In the genomic region with DNA sequence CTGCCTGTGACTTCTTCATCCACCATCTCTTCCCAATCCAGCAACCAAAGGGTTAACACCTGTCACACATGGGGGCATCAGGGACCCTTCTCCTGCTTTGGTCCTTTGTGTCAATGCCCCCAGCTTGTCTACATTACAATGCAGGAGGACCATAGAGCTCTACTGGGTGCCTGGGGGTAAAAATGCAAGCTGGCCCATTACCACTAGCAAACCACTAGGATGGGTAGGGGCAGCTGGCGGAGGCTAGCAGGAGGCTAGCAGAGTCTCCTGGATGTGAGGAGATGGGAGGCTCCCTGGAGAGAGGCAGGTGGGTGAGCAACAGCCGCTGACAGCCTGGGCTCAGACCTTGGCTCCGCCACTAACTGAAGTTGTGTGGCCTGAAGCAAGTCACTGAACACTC, we compare ENCODE assay signal across 25 cellular contexts.
"Had no signal": no experiment of that assay in that cellular context is flagged by ENCODE, and none has a peak within 500 bp of the region (broad histone marks: within the 10 kb centered on the region; RNA-seq: fewer than 3 reads in every experiment).

No MANE protein-coding gene starts in this region.

- H3K9me3 ChIP-seq: SJSA1 had no signal

- H3K9me3 Mint-ChIP-seq: activated CD8-positive, alpha-beta T cell treated with anti-CD3 and anti-CD28 coated beads for 36 hours; activated naive CD4-positive, alpha-beta T cell treated with anti-CD3 and anti-CD28 coated beads, Interleukin-2, amount 10 ng/mL, durations not matched to agents 7 days and 5 days; activated naive CD8-positive, alpha-beta T cell treated with anti-CD3 and anti-CD28 coated beads for 36 hours; activated T-cell treated with anti-CD3 and anti-CD28 coated beads, Interleukin-2, amount 50 U/mL, for 72 hours; activated T-helper 2 cell treated with anti-CD3 and anti-CD28 coated beads, Interferon-gamma antibody, Interleukin-2, Interleukin-4, amounts not matched to agents 10 μg/mL and 5 μg/mL and 100 μg/mL, durations not matched to agents 14 hours and 24 hours and 36 hours had no signal

- H3K4me1 Mint-ChIP-seq: activated naive CD4-positive, alpha-beta T cell treated with anti-CD3 and anti-CD28 coated beads, Interleukin-2, amount 10 ng/mL, durations not matched to agents 7 days and 5 days; activated naive CD8-positive, alpha-beta T cell treated with anti-CD3 and anti-CD28 coated beads for 36 hours had no signal

- FAIRE-seq: RCC 7860, TTC549 had no signal

- H3K4me3 Mint-ChIP-seq: activated CD8-positive, alpha-beta T cell treated with anti-CD3 and anti-CD28 coated beads for 36 hours; activated naive CD4-positive, alpha-beta T cell treated with anti-CD3 and anti-CD28 coated beads, Interleukin-2, amount 10 ng/mL, durations not matched to agents 7 days and 5 days; activated naive CD8-positive, alpha-beta T cell treated with anti-CD3 and anti-CD28 coated beads for 36 hours; activated T-cell treated with anti-CD3 and anti-CD28 coated beads, Interleukin-2, amount 50 U/mL, for 72 hours; T-helper 17 cell had no signal

- H3K27ac ChIP-seq: brain microvascular endothelial cell, cardiac muscle cell, SJSA1 had no signal

- H3K36me3 Mint-ChIP-seq: activated naive CD4-positive, alpha-beta T cell treated with anti-CD3 and anti-CD28 coated beads, Interleukin-2, amount 10 ng/mL, durations not matched to agents 7 days and 5 days; activated naive CD8-positive, alpha-beta T cell treated with anti-CD3 and anti-CD28 coated beads for 36 hours had no signal

- H3K27me3 ChIP-seq: brain microvascular endothelial cell, SJSA1 had no signal

- DNase-seq: activated CD4-positive, alpha-beta T cell treated with anti-CD3 and anti-CD28 coated beads, Interleukin-2, amount 50 U/mL, for 1 hour; activated CD4-positive, CD25-positive, alpha-beta regulatory T cell; activated CD8-positive, alpha-beta memory T cell treated with anti-CD3 and anti-CD28 coated beads, Interleukin-2, amount 50 U/mL, for 4 hours; activated CD8-positive, alpha-beta T cell treated with anti-CD3 and anti-CD28 coated beads for 36 hours; activated gamma-delta T cell treated with Interleukin-2 at 50 U/mL for 16 hours; activated naive CD4-positive, alpha-beta T cell treated with anti-CD3 and anti-CD28 coated beads, Interleukin-2, amount 10 ng/mL, durations not matched to agents 7 days and 5 days; activated naive CD8-positive, alpha-beta T cell treated with anti-CD3 and anti-CD28 coated beads for 36 hours; activated T-cell treated with anti-CD3 and anti-CD28 coated beads, Interleukin-2, amount 50 U/mL, for 72 hours; brain microvascular endothelial cell; Kasumi-1; NCI-H1105 treated with DMSO at 0.1 percent for 48 hours; NCI-H1436 treated with DMSO at 0.1 percent for 48 hours; NCI-H1930; NCI-H2171 treated with DMSO at 0.1 percent for 48 hours; NCI-H226; NCI-H510A treated with DMSO at 0.1 percent for 48 hours; SHP77; SW 1271; T-helper 17 cell; T-helper 9 cell had no signal

- H3K4me1 ChIP-seq: SJSA1 had no signal

- H3K36me3 ChIP-seq: brain microvascular endothelial cell, cardiac muscle cell, SJSA1 had no signal

- H3K27ac Mint-ChIP-seq: activated CD8-positive, alpha-beta T cell treated with anti-CD3 and anti-CD28 coated beads for 36 hours; activated naive CD4-positive, alpha-beta T cell treated with anti-CD3 and anti-CD28 coated beads, Interleukin-2, amount 10 ng/mL, durations not matched to agents 7 days and 5 days; activated naive CD8-positive, alpha-beta T cell treated with anti-CD3 and anti-CD28 coated beads for 36 hours; activated T-cell treated with anti-CD3 and anti-CD28 coated beads, Interleukin-2, amount 50 U/mL, for 72 hours; activated T-helper 2 cell treated with anti-CD3 and anti-CD28 coated beads, Interferon-gamma antibody, Interleukin-2, Interleukin-4, amounts not matched to agents 10 μg/mL and 5 μg/mL and 100 μg/mL, durations not matched to agents 14 hours and 24 hours and 36 hours; T-helper 17 cell had no signal

- H3K27me3 Mint-ChIP-seq: activated CD8-positive, alpha-beta T cell treated with anti-CD3 and anti-CD28 coated beads for 36 hours; activated naive CD8-positive, alpha-beta T cell treated with anti-CD3 and anti-CD28 coated beads for 36 hours; T-helper 17 cell had no signal

- H3K4me3 ChIP-seq: cardiac muscle cell, SJSA1 had no signal
